ENCODE assay signal across 16 cellular contexts in genomic region chr18:76480913-76481312, GRCh38. TPM values are rescaled to one million over a fixed set of nuclear protein-coding genes. Genes with fewer than 3 reads are reported as not detected.
DNase-seq lines count a peak whose midpoint lies in the region; ATAC-seq and TF ChIP-seq lines count a peak whose summit lies in the region.
"Had no signal": no experiment of that assay in that cellular context is flagged by ENCODE, and none has a peak within 500 bp of the region (broad histone marks: within the 10 kb centered on the region; RNA-seq: fewer than 3 reads in every experiment).

No MANE protein-coding gene starts in this region.

- no peaks in the 10 kb centered on the region for H3K4me1 ChIP-seq in CD8-positive, alpha-beta T cell (ENCODE audit: insufficient read depth, low read length)

- no peaks in the 10 kb centered on the region for H3K36me3 ChIP-seq in CD8-positive, alpha-beta T cell (ENCODE audit: insufficient read depth, low read length)

- DNase-seq in AG09309 (ENCODE audit: low read depth) = no peak
- DNase-seq in WTC11 (ENCODE audit: low spot score) = peak; percentile 45
- peak; percentile 52 for DNase-seq in iPS-NIHi11 (ENCODE audit: low spot score)
- no peak for DNase-seq in CD8-positive, alpha-beta T cell
- no peak for DNase-seq in effector memory CD8-positive, alpha-beta T cell
- no peak for DNase-seq in SHP77 (lab: John Stamatoyannopoulos, UW)
- DNase-seq in activated T-cell treated with anti-CD3 and anti-CD28 coated beads, Interleukin-2, amount 50 U/mL, for 24 hours = no peak
- DNase-seq: activated CD4-positive, alpha-beta T cell treated with anti-CD3 and anti-CD28 coated beads for 4 hours; amygdala; NCI-H1105; NCI-H524; retina; stimulated activated CD4-positive, alpha-beta T cell treated with anti-CD3 and anti-CD28 coated beads, Interleukin-4, amount 100 ng/mL, for 24 hours had no signal

- CTCF ChIA-PET in WTC11 (lab: Charles Lee) = interaction anchor here (0.7 to 2.0 kb wide), 13 partner anchors 8 to 217 kb away, joined by 3 to 9 read pairs (median 4); no protein-coding TSS in a partner anchor
- CTCF ChIA-PET in CD8-positive, alpha-beta T cell (lab: Charles Lee) = no interaction called here

- intact Hi-C loops in CD8-positive, alpha-beta T cell (cut with DNase I, micrococcal nuclease) = loop anchor here in 1 of 2 experiments (2.0 kb wide), 1 partner anchor 20 kb away; no protein-coding TSS in a partner anchor

- H3K4me3 ChIP-seq in AG09309 (ENCODE audit: control insufficient read depth, low read depth, low read length) = no peak overlapping the region
- no peak overlapping the region for H3K4me3 ChIP-seq in CD8-positive, alpha-beta T cell (ENCODE audit: low read depth, low read length)

- POLR2A ChIA-PET in WTC11 (lab: Charles Lee) = no interaction called here
- POLR2A ChIA-PET in CD8-positive, alpha-beta T cell (lab: Charles Lee) = no interaction called here

- no peaks in the 10 kb centered on the region for H3K36me3 Mint-ChIP-seq in WTC11
- H3K36me3 Mint-ChIP-seq in CD8-positive, alpha-beta T cell = peaks cover 10% of the 10 kb centered on the region
- peaks cover 4% of the 10 kb centered on the region for H3K36me3 Mint-ChIP-seq in effector memory CD8-positive, alpha-beta T cell (ENCODE audit: insufficient read depth)
- H3K36me3 Mint-ChIP-seq in activated T-cell treated with anti-CD3 and anti-CD28 coated beads, Interleukin-2, amount 50 U/mL, for 24 hours (ENCODE audit: low read depth) = peaks cover 9% of the 10 kb centered on the region
- H3K36me3 Mint-ChIP-seq: stimulated activated effector memory CD8-positive, alpha-beta T cell treated with anti-CD3 and anti-CD28 coated beads, Interleukin-12 subunit alpha, Interleukin-12 subunit beta, amount 100 ng/mL, for 72 hours had no signal

- no peak overlapping the region for H3K4me3 Mint-ChIP-seq in WTC11
- H3K4me3 Mint-ChIP-seq in CD8-positive, alpha-beta T cell = no peak overlapping the region
- H3K4me3 Mint-ChIP-seq in effector memory CD8-positive, alpha-beta T cell = no peak overlapping the region
- H3K4me3 Mint-ChIP-seq in activated T-cell treated with anti-CD3 and anti-CD28 coated beads, Interleukin-2, amount 50 U/mL, for 24 hours = no peak overlapping the region
- H3K4me3 Mint-ChIP-seq: B cell; stimulated activated effector memory CD8-positive, alpha-beta T cell treated with anti-CD3 and anti-CD28 coated beads, Interleukin-12 subunit alpha, Interleukin-12 subunit beta, amount 100 ng/mL, for 72 hours had no signal

- H3K27ac ChIP-seq in CD8-positive, alpha-beta T cell (ENCODE audit: low read depth, low read length) = no peak overlapping the region

- no peaks in the 10 kb centered on the region for H3K27me3 ChIP-seq in CD8-positive, alpha-beta T cell (ENCODE audit: insufficient read depth, low read length)

- no peaks in the 10 kb centered on the region for H3K9me3 Mint-ChIP-seq in WTC11
- H3K9me3 Mint-ChIP-seq in CD8-positive, alpha-beta T cell = no peaks in the 10 kb centered on the region
- H3K9me3 Mint-ChIP-seq in effector memory CD8-positive, alpha-beta T cell = no peaks in the 10 kb centered on the region
- no peaks in the 10 kb centered on the region for H3K9me3 Mint-ChIP-seq in activated T-cell treated with anti-CD3 and anti-CD28 coated beads, Interleukin-2, amount 50 U/mL, for 24 hours
- H3K9me3 Mint-ChIP-seq: stimulated activated effector memory CD8-positive, alpha-beta T cell treated with anti-CD3 and anti-CD28 coated beads, Interleukin-12 subunit alpha, Interleukin-12 subunit beta, amount 100 ng/mL, for 72 hours had no signal

- peaks cover 62% of the 10 kb centered on the region for H3K4me1 Mint-ChIP-seq in WTC11
- peaks cover 16% of the 10 kb centered on the region for H3K4me1 Mint-ChIP-seq in CD8-positive, alpha-beta T cell (ENCODE audit: low read depth)
- H3K4me1 Mint-ChIP-seq in effector memory CD8-positive, alpha-beta T cell (ENCODE audit: low read depth in 2 of 2) = peaks cover 0 to 5% of the 10 kb centered on the region in 2 donors
- peaks cover 27% of the 10 kb centered on the region for H3K4me1 Mint-ChIP-seq in activated T-cell treated with anti-CD3 and anti-CD28 coated beads, Interleukin-2, amount 50 U/mL, for 24 hours (ENCODE audit: low read depth)

- TF ChIP-seq CTCF in AG09309 (IDR thresholded peaks at IDR 0.05; ENCODE audit: control insufficient read depth, insufficient read depth, low read depth, low read length, missing control alignments) (peak; percentile 17), GM12873 (IDR thresholded peaks at IDR 0.05; ENCODE audit: insufficient read depth, low read depth, low read length, missing control alignments) (peak; percentile 17), WTC11 (IDR thresholded peaks at IDR 0.05) (peak; percentile 19; the same call in 1 of the 2 replicates)
- no peak for TF ChIP-seq CTCF in CD8-positive, alpha-beta T cell (IDR thresholded peaks at IDR 0.05)

- ATAC-seq in WTC11 = peak; percentile 93
- no peak for ATAC-seq in CD8-positive, alpha-beta T cell
- no peak for ATAC-seq in effector memory CD8-positive, alpha-beta T cell (replicated peaks)
- ATAC-seq: stimulated activated effector memory CD8-positive, alpha-beta T cell treated with anti-CD3 and anti-CD28 coated beads, Interleukin-12 subunit alpha, Interleukin-12 subunit beta, amount 100 ng/mL, for 72 hours had no signal

- no peaks in the 10 kb centered on the region for H3K27me3 Mint-ChIP-seq in WTC11 (ENCODE audit: low read depth)
- H3K27me3 Mint-ChIP-seq in CD8-positive, alpha-beta T cell (ENCODE audit: low read depth) = peaks cover 4% of the 10 kb centered on the region
- H3K27me3 Mint-ChIP-seq in effector memory CD8-positive, alpha-beta T cell = peaks cover 45 to 46% of the 10 kb centered on the region in 2 donors
- H3K27me3 Mint-ChIP-seq in activated T-cell treated with anti-CD3 and anti-CD28 coated beads, Interleukin-2, amount 50 U/mL, for 24 hours = no peaks in the 10 kb centered on the region
- H3K27me3 Mint-ChIP-seq: B cell had no signal

- no peaks in the 10 kb centered on the region for H3K9me3 ChIP-seq in CD8-positive, alpha-beta T cell (ENCODE audit: low read length)

- no peak overlapping the region for H3K27ac Mint-ChIP-seq in WTC11
- no peak overlapping the region for H3K27ac Mint-ChIP-seq in CD8-positive, alpha-beta T cell
- H3K27ac Mint-ChIP-seq in effector memory CD8-positive, alpha-beta T cell = no peak overlapping the region
- no peak overlapping the region for H3K27ac Mint-ChIP-seq in activated T-cell treated with anti-CD3 and anti-CD28 coated beads, Interleukin-2, amount 50 U/mL, for 24 hours
- H3K27ac Mint-ChIP-seq: B cell; stimulated activated effector memory CD8-positive, alpha-beta T cell treated with anti-CD3 and anti-CD28 coated beads, Interleukin-12 subunit alpha, Interleukin-12 subunit beta, amount 100 ng/mL, for 72 hours had no signal

TF ChIP-seq in WTC11, 78 proteins besides CTCF, POLR2A, EP300 and RAD21:
- TF ChIP-seq FOXK1 (CRISPR knock-in tag; IDR thresholded peaks at IDR 0.05) (no peak), SMAD4 (CRISPR knock-in tag; IDR thresholded peaks at IDR 0.05) (no peak), SMAD3 (CRISPR knock-in tag; IDR thresholded peaks at IDR 0.05; ENCODE audit: borderline replicate concordance) (no peak), ZNF396 (CRISPR knock-in tag; IDR thresholded peaks at IDR 0.05; ENCODE audit: borderline replicate concordance) (no peak)

RNA-seq across cellular contexts. Expression of gene ZNF516, which starts 14.1 kb away (rescaled TPM):
- total RNA-seq in WTC11 (2021) = 47.3 to 58.6 TPM (median 50.1 TPM) in 3 replicates
- 10 to 100 TPM; 19.5 to 19.6 TPM for total RNA-seq in CD8-positive, alpha-beta T cell

Comparison
In these comparisons a context has a peak if more than half of its experiments do, and no peak if none do; other contexts are left out.
1. DNase-seq: peak in WTC11 (single experiment) and iPS-NIHi11 (single experiment); none in AG09309 (single experiment), CD8-positive, alpha-beta T cell (0 of 7), effector memory CD8-positive, alpha-beta T cell (0 of 3), SHP77 (0 of 2) and activated T-cell treated with anti-CD3 and anti-CD28 coated beads, Interleukin-2, amount 50 U/mL, for 24 hours (single experiment).